In genomic region chr5:58967597-58968281, GRCh38 we compare ENCODE assay signal across 16 cellular contexts.
DNase-seq lines count a peak whose midpoint lies in the region; ATAC-seq and TF ChIP-seq lines count a peak whose summit lies in the region.
"Had no signal": no experiment of that assay in that cellular context is flagged by ENCODE, and none has a peak within 500 bp of the region (broad histone marks: within the 10 kb centered on the region; RNA-seq: fewer than 3 reads in every experiment).

No MANE protein-coding gene starts in this region.

- H3K36me3 ChIP-seq in mammary epithelial cell (ENCODE audit: insufficient read depth, low read length): no peaks in the 10 kb centered on the region
- no peaks in the 10 kb centered on the region for H3K36me3 ChIP-seq in mesenchymal stem cell (ENCODE audit: control insufficient read depth in 1 of 2, insufficient read depth in 2 of 2, low read depth in 1 of 2, low read length in 2 of 2)
- H3K36me3 ChIP-seq in smooth muscle cell (ENCODE audit: low read depth): no peaks in the 10 kb centered on the region
- H3K36me3 ChIP-seq: MG63 had no signal

- H2BK5ac ChIP-seq in mesenchymal stem cell (ENCODE audit: low read depth, low read length, poor library complexity, severe bottlenecking): no peak overlapping the region

- no peak overlapping the region for H4K8ac ChIP-seq in mesenchymal stem cell (ENCODE audit: low read length)

- no peak overlapping the region for H3K27ac Mint-ChIP-seq in MCF 10A (ENCODE audit: low read depth, unreplicated experiment)
- H3K27ac Mint-ChIP-seq: HFFc6 had no signal

- BruUV-seq in MCF 10A (replicated peaks; lab: Mats Ljungman, UMichigan) (TSS peak; percentile 3), mammary epithelial cell (replicated peaks; lab: Mats Ljungman, UMichigan) (no TSS peak)

- H3K27ac ChIP-seq in mammary epithelial cell (ENCODE audit: insufficient read depth, low read depth, low read length) (no peak overlapping the region), mesenchymal stem cell (ENCODE audit: low read length, poor library complexity, severe bottlenecking) (no peak overlapping the region), smooth muscle cell (ENCODE audit: low read depth) (no peak overlapping the region)

- dilution Hi-C loops in mammary epithelial cell (cut with HindIII; ENCODE audit: low sequenced_read_pairs): no loop called here

- H3K4me2 ChIP-seq in mammary epithelial cell (ENCODE audit: insufficient read depth, low read depth, low read length) (no peak overlapping the region), mesenchymal stem cell (ENCODE audit: low read length, poor library complexity, severe bottlenecking) (no peak overlapping the region), smooth muscle cell (no peak overlapping the region)

- H3K27me3 ChIP-seq in mammary epithelial cell (ENCODE audit: insufficient read depth, low read length): no peaks in the 10 kb centered on the region
- H3K27me3 ChIP-seq in mesenchymal stem cell (ENCODE audit: control insufficient read depth in 1 of 2, insufficient read depth in 1 of 2, low read length in 2 of 2): no peaks in the 10 kb centered on the region
- no peaks in the 10 kb centered on the region for H3K27me3 ChIP-seq in smooth muscle cell (ENCODE audit: low read depth)
- H3K27me3 ChIP-seq: MG63 had no signal

- no peaks in the 10 kb centered on the region for H3K4me1 Mint-ChIP-seq in MCF 10A (ENCODE audit: insufficient read depth, unreplicated experiment)

- CTCF ChIA-PET in MCF 10A (lab: Yijun Ruan, JAX): interaction anchor here (0.9 to 3.4 kb wide), 2 partner anchors 54 to 81 kb away, joined by 3 to 12 read pairs; no protein-coding TSS in a partner anchor
- CTCF ChIA-PET in mammary epithelial cell (lab: Charles Lee; ENCODE audit: low non-redundant PET): no interaction called here

- no peaks in the 10 kb centered on the region for H3K9me3 ChIP-seq in mammary epithelial cell (replicated peaks; ENCODE audit: insufficient read depth, low read length)
- H3K9me3 ChIP-seq in mesenchymal stem cell (ENCODE audit: control insufficient read depth, low read length): no peaks in the 10 kb centered on the region
- no peaks in the 10 kb centered on the region for H3K9me3 ChIP-seq in smooth muscle cell (replicated peaks; ENCODE audit: low read depth)
- H3K9me3 ChIP-seq: MG63 had no signal

- no peaks in the 10 kb centered on the region for H4K20me1 ChIP-seq in mammary epithelial cell (ENCODE audit: insufficient read depth, low read length)
- H4K20me1 ChIP-seq in smooth muscle cell (ENCODE audit: low read depth): no peaks in the 10 kb centered on the region

- POLR2A ChIA-PET in MCF 10A (lab: Yijun Ruan, JAX): no interaction called here

- no peaks in the 10 kb centered on the region for H3K79me1 ChIP-seq in mesenchymal stem cell (replicated peaks; ENCODE audit: low read length, poor library complexity, severe bottlenecking)

- intact Hi-C loops in MCF 10A (cut with micrococcal nuclease) (no loop called here), mammary epithelial cell (cut with micrococcal nuclease) (no loop called here), left colon (cut with DNase I, micrococcal nuclease) (no loop called here)

- no peak overlapping the region for H3K14ac ChIP-seq in mesenchymal stem cell (ENCODE audit: low read length in 2 of 2)

- no peak for ATAC-seq in left colon

- 88% methylated on average over 1 of the region's 2 CpGs for WGBS in mammary epithelial cell (ENCODE audit: low coverage, missing lambda C conversion rate)
- WGBS in mesenchymal stem cell: 100% methylated on average over 1 of the region's 2 CpGs
- WGBS in smooth muscle cell (ENCODE audit: low lambda C conversion rate): 98% methylated on average over 2 of the region's 2 CpGs

- no peak overlapping the region for H3K4ac ChIP-seq in mesenchymal stem cell (ENCODE audit: low read depth in 1 of 2, low read length in 2 of 2)

- no peak overlapping the region for H3K4me3 Mint-ChIP-seq in MCF 10A (ENCODE audit: unreplicated experiment)
- H3K4me3 Mint-ChIP-seq: HFFc6 had no signal

- H3K23ac ChIP-seq in mesenchymal stem cell (ENCODE audit: low read length in 2 of 2): no peak overlapping the region

- H3K9me3 Mint-ChIP-seq in MCF 10A (ENCODE audit: unreplicated experiment): no peaks in the 10 kb centered on the region
- H3K9me3 Mint-ChIP-seq: HFFc6 had no signal

- H3K36me3 Mint-ChIP-seq in MCF 10A (ENCODE audit: insufficient read depth, unreplicated experiment): peaks cover 37% of the 10 kb centered on the region

- H3K27me3 Mint-ChIP-seq in MCF 10A (ENCODE audit: insufficient read depth, unreplicated experiment): no peaks in the 10 kb centered on the region

- H3K79me2 ChIP-seq in mammary epithelial cell (ENCODE audit: insufficient read depth, low read length) (no peaks in the 10 kb centered on the region), smooth muscle cell (ENCODE audit: low read depth) (no peaks in the 10 kb centered on the region)

- H3F3A ChIP-seq in smooth muscle cell (ENCODE audit: low read depth): no peaks in the 10 kb centered on the region

- TF ChIP-seq CTCF in MCF 10A (IDR thresholded peaks at IDR 0.05; ENCODE audit: unreplicated experiment): no peak
- no peak for TF ChIP-seq CTCF in mammary epithelial cell (conservative IDR thresholded peaks at IDR 0.05 in 1 of 2, IDR thresholded peaks at IDR 0.05 in 1 of 2; ENCODE audit: extremely low read depth in 1 of 2, insufficient read depth in 1 of 2, low read depth in 1 of 2, low read length in 2 of 2)
- TF ChIP-seq CTCF in smooth muscle cell (IDR thresholded peaks at IDR 0.05; ENCODE audit: borderline replicate concordance, insufficient read depth, poor library complexity, severe bottlenecking): no peak

- H3K18ac ChIP-seq in mesenchymal stem cell (ENCODE audit: low read depth in 1 of 2, low read length in 2 of 2): no peak overlapping the region

- no peak overlapping the region for H4K91ac ChIP-seq in mesenchymal stem cell (ENCODE audit: low read length)

- in situ Hi-C loops in mammary epithelial cell (cut with MboI; ENCODE audit: low sequenced_read_pairs in 2 of 2): no loop called here

- H2AK5ac ChIP-seq in mesenchymal stem cell (ENCODE audit: low read length, severe bottlenecking): peak overlapping the region; percentile 95

- DNase-seq in MCF 10A (ENCODE audit: unreplicated experiment) (no peak), mammary epithelial cell (no peak), NCI-H82 treated with DMSO at 0.1 percent for 48 hours (lab: John Stamatoyannopoulos, UW; ENCODE audit: unreplicated experiment) (peak; percentile 65), mesenchymal stem cell (no peak), left colon (no peak), Ammon's horn (ENCODE audit: low spot score) (no peak), smooth muscle cell (lab: John Stamatoyannopoulos, UW; ENCODE audit: unreplicated experiment) (no peak)
- DNase-seq: ACHN, AML-193, COR-L47, DMS53, HFFc6, MG63, NCI-H1092, NCI-H524, SHP77 had no signal

- H2AFZ ChIP-seq in mammary epithelial cell (ENCODE audit: low read depth, low read length) (no peak overlapping the region), mesenchymal stem cell (ENCODE audit: low read depth, low read length) (no peak overlapping the region), smooth muscle cell (ENCODE audit: low read depth) (no peak overlapping the region)

- H3K4me1 ChIP-seq in mammary epithelial cell (ENCODE audit: insufficient read depth, low read length) (no peaks in the 10 kb centered on the region), mesenchymal stem cell (ENCODE audit: control insufficient read depth, insufficient read depth, low read depth, low read length) (peaks cover 1% of the 10 kb centered on the region), smooth muscle cell (ENCODE audit: low read depth) (no peaks in the 10 kb centered on the region)

- H2BK120ac ChIP-seq in mesenchymal stem cell (ENCODE audit: low read depth, low read length): no peak overlapping the region

- H2BK15ac ChIP-seq in mesenchymal stem cell (ENCODE audit: low read depth, poor library complexity, severe bottlenecking): no peak overlapping the region

- H3K9ac ChIP-seq in mammary epithelial cell (ENCODE audit: insufficient read depth, low read length) (no peak overlapping the region), mesenchymal stem cell (ENCODE audit: low read length) (no peak overlapping the region), smooth muscle cell (ENCODE audit: low read depth) (no peak overlapping the region)

- H3K4me3 ChIP-seq in mammary epithelial cell (replicated peaks in 1 of 3; ENCODE audit: insufficient read depth in 1 of 3, low read depth in 2 of 3, low read length in 3 of 3) (no peak overlapping the region), mesenchymal stem cell (ENCODE audit: insufficient read depth in 1 of 2, low read depth in 1 of 2, low read length in 2 of 2) (no peak overlapping the region), smooth muscle cell (no peak overlapping the region)
- H3K4me3 ChIP-seq: MG63 had no signal

- no peak overlapping the region for H2BK12ac ChIP-seq in mesenchymal stem cell (ENCODE audit: low read length in 2 of 2)
